ENCODE assay signal across 28 cellular contexts in the genomic region with DNA sequence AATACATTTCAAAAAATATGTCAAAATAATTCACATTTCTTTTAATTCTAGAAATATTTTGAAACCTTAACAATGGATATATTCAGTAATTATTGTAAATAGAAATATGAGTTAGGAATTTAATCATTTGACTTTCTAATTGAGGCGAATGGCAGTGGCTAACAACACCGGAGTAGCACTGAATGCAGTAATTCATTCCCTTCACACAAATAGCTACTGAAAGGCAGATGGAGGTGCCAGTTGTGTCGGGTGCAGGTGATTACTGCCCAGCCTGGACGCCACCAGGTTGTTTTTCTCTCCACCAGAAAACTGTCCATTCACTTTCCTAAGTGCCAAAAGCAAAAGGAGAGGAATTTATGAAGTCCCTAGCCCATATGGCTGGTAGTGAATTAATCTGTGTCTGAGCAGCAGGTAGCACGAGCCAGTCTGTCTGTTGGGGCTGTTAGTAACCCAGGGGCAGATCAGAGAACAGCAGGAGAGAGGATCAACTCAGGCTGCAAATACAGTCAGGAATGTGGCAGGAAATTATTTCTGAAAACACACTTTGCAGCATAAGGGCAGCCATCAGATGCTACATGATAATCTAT.
DNase-seq lines count a peak whose midpoint lies in the region; ATAC-seq and TF ChIP-seq lines count a peak whose summit lies in the region.
"Had no signal": no experiment of that assay in that cellular context is flagged by ENCODE, and none has a peak within 500 bp of the region (broad histone marks: within the 10 kb centered on the region; RNA-seq: fewer than 3 reads in every experiment).

No MANE protein-coding gene starts in this region.

- H3K9me3 Mint-ChIP-seq in WTC11 = no peaks in the 10 kb centered on the region
- H3K9me3 Mint-ChIP-seq: activated CD4-positive, alpha-beta T cell treated with anti-CD3 and anti-CD28 coated beads, Interleukin-2, amount 10 ng/mL, durations not matched to agents 24 days and 14 days; activated naive CD8-positive, alpha-beta T cell treated with anti-CD3 and anti-CD28 coated beads for 36 hours; CD4-positive, alpha-beta T cell; stimulated activated naive CD8-positive, alpha-beta T cell treated with anti-CD3 and anti-CD28 coated beads, Interleukin-15, Interleukin-2, amounts not matched to agents 100 ng/mL and 50 ng/mL, for 24 hours had no signal

- H3K36me3 ChIP-seq in neural cell (ENCODE audit: insufficient read depth, low read length) = no peaks in the 10 kb centered on the region
- H3K36me3 ChIP-seq: left lung, right atrium auricular region, thoracic aorta had no signal

- no peak overlapping the region for H2AFZ ChIP-seq in neural cell (ENCODE audit: low read depth, low read length)

- H3K27ac ChIP-seq in neural cell (ENCODE audit: low read length) = no peak overlapping the region
- H3K27ac ChIP-seq: left lung, right atrium auricular region, thoracic aorta had no signal

- no peaks in the 10 kb centered on the region for H3K79me2 ChIP-seq in neural cell (replicated peaks; ENCODE audit: insufficient read depth, low read length)

- H3K36me3 Mint-ChIP-seq in WTC11 = no peaks in the 10 kb centered on the region
- H3K36me3 Mint-ChIP-seq: activated naive CD8-positive, alpha-beta T cell treated with anti-CD3 and anti-CD28 coated beads for 36 hours had no signal

- no peaks in the 10 kb centered on the region for H3F3A ChIP-seq in neural cell (ENCODE audit: insufficient read depth, low read length, poor library complexity, severe bottlenecking)

- no peak overlapping the region for H3K4me3 Mint-ChIP-seq in WTC11
- H3K4me3 Mint-ChIP-seq: activated CD4-positive, alpha-beta T cell treated with anti-CD3 and anti-CD28 coated beads, Interleukin-2, amount 10 ng/mL, durations not matched to agents 24 days and 14 days; activated naive CD8-positive, alpha-beta T cell treated with anti-CD3 and anti-CD28 coated beads for 36 hours; CD4-positive, alpha-beta T cell; stimulated activated naive CD8-positive, alpha-beta T cell treated with anti-CD3 and anti-CD28 coated beads, Interleukin-15, Interleukin-2, amounts not matched to agents 100 ng/mL and 50 ng/mL, for 24 hours had no signal

- no peak overlapping the region for H3K9ac ChIP-seq in neural cell (ENCODE audit: low read length)

- no peaks in the 10 kb centered on the region for H3K9me2 ChIP-seq in neural cell (ENCODE audit: insufficient read depth, low read length)

- TF ChIP-seq RAD21 in neural cell (conservative IDR thresholded peaks at IDR 0.05) = no peak

- peak; percentile 21 for TF ChIP-seq EP300 in neural cell (conservative IDR thresholded peaks at IDR 0.05; ENCODE audit: poor library complexity, severe bottlenecking)

- CTCF ChIA-PET in WTC11 (lab: Charles Lee) = interaction anchor here (0.6 to 1.0 kb wide), 2 partner anchors 49 to 266 kb away, joined by 3 read pairs; no protein-coding TSS in a partner anchor

- TF ChIP-seq CTCF in WTC11 (IDR thresholded peaks at IDR 0.05) (no peak), neural cell (IDR thresholded peaks at IDR 0.05; ENCODE audit: poor library complexity, severe bottlenecking) (no peak)

- H3K9me3 ChIP-seq in neural cell (ENCODE audit: low read length) = no peaks in the 10 kb centered on the region
- H3K9me3 ChIP-seq: left lung, right atrium auricular region, thoracic aorta had no signal

- ATAC-seq in WTC11 = peak; percentile 99
- ATAC-seq: GM12878, left lung, Panc1 had no signal

- H3K27me3 Mint-ChIP-seq in WTC11 (ENCODE audit: low read depth) = no peaks in the 10 kb centered on the region
- H3K27me3 Mint-ChIP-seq: activated CD4-positive, alpha-beta T cell treated with anti-CD3 and anti-CD28 coated beads, Interleukin-2, amount 10 ng/mL, durations not matched to agents 24 days and 14 days; CD4-positive, alpha-beta T cell; stimulated activated naive CD8-positive, alpha-beta T cell treated with anti-CD3 and anti-CD28 coated beads, Interleukin-15, Interleukin-2, amounts not matched to agents 100 ng/mL and 50 ng/mL, for 24 hours had no signal

- H3K27ac Mint-ChIP-seq in WTC11 = no peak overlapping the region
- H3K27ac Mint-ChIP-seq: activated CD4-positive, alpha-beta T cell treated with anti-CD3 and anti-CD28 coated beads, Interleukin-2, amount 10 ng/mL, durations not matched to agents 24 days and 14 days; activated naive CD8-positive, alpha-beta T cell treated with anti-CD3 and anti-CD28 coated beads for 36 hours; CD4-positive, alpha-beta T cell; stimulated activated naive CD8-positive, alpha-beta T cell treated with anti-CD3 and anti-CD28 coated beads, Interleukin-15, Interleukin-2, amounts not matched to agents 100 ng/mL and 50 ng/mL, for 24 hours had no signal

- POLR2A ChIA-PET in WTC11 (lab: Charles Lee) = no interaction called here

- H3K27me3 ChIP-seq in neural cell (ENCODE audit: insufficient read depth, low read depth, low read length) = peaks cover under 1% of the 10 kb centered on the region
- H3K27me3 ChIP-seq: left lung, right atrium auricular region had no signal

- no peak overlapping the region for H3K4me3 ChIP-seq in neural cell (ENCODE audit: low read length)
- H3K4me3 ChIP-seq: GM12878, left lung, right atrium auricular region, thoracic aorta had no signal

- H3K4me2 ChIP-seq in neural cell (ENCODE audit: low read length) = no peak overlapping the region

- no peaks in the 10 kb centered on the region for H4K20me1 ChIP-seq in neural cell (ENCODE audit: insufficient read depth)

- peaks cover 7% of the 10 kb centered on the region for H3K4me1 Mint-ChIP-seq in WTC11
- H3K4me1 Mint-ChIP-seq: activated CD4-positive, alpha-beta T cell treated with anti-CD3 and anti-CD28 coated beads, Interleukin-2, amount 10 ng/mL, durations not matched to agents 24 days and 14 days; activated naive CD8-positive, alpha-beta T cell treated with anti-CD3 and anti-CD28 coated beads for 36 hours had no signal

- DNase-seq in DMS 273 (lab: John Stamatoyannopoulos, UW; ENCODE audit: unreplicated experiment) (peak; percentile 68), NCI-H446 treated with DMSO at 0.1 percent for 48 hours (lab: John Stamatoyannopoulos, UW) (peak; percentile 38), WTC11 (ENCODE audit: low spot score) (no peak), NCI-H187 treated with DMSO at 0.1 percent for 48 hours (lab: John Stamatoyannopoulos, UW) (no peak), NCI-H2081 (lab: John Stamatoyannopoulos, UW) (no peak)
- DNase-seq in stimulated activated CD4-positive, alpha-beta T cell treated with anti-CD3 and anti-CD28 coated beads, Interleukin-2, amount 100 ng/mL, for 48 hours = no peak
- DNase-seq: activated CD4-positive, alpha-beta T cell treated with anti-CD3 and anti-CD28 coated beads, Interleukin-2, amount 10 ng/mL, durations not matched to agents 24 days and 14 days; activated CD8-positive, alpha-beta memory T cell treated with anti-CD3 and anti-CD28 coated beads for 24 hours; activated effector memory CD4-positive, alpha-beta T cell treated with Interleukin-2 at 50 U/mL for 16 hours; activated naive CD8-positive, alpha-beta T cell treated with anti-CD3 and anti-CD28 coated beads for 36 hours; activated T-cell treated with anti-CD3 and anti-CD28 coated beads, Interleukin-2, amount 50 U/mL, for 1 hour; anterior cingulate cortex; CD4-positive, alpha-beta T cell; cortex of kidney; islet precursor cell; KG1; left lung; NCI-H1105 treated with DMSO at 0.1 percent for 48 hours; posterior cingulate gyrus; SHP77 treated with DMSO at 0.1 percent for 48 hours; stimulated activated CD4-positive, alpha-beta T cell treated with anti-CD3 and anti-CD28 coated beads, Interleukin-1b, Interleukin-23, amount 100 ng/mL, for 48 hours; T-helper 9 cell had no signal

TF ChIP-seq in WTC11, 78 proteins besides CTCF, POLR2A, EP300 and RAD21:
- no peak for TF ChIP-seq ZNF423 (CRISPR knock-in tag; IDR thresholded peaks at IDR 0.05)
- TF ChIP-seq ATF1 (CRISPR knock-in tag; IDR thresholded peaks at IDR 0.05) = no peak
- no peak for TF ChIP-seq ZNF416 (CRISPR knock-in tag; IDR thresholded peaks at IDR 0.05)
- TF ChIP-seq MYBL2 (CRISPR knock-in tag; IDR thresholded peaks at IDR 0.05) = no peak

TF ChIP-seq in neural cell, 6 proteins besides CTCF, POLR2A, EP300 and RAD21:
- TF ChIP-seq POLR2AphosphoS5 (IDR thresholded peaks at IDR 0.05) (peak; percentile 35), TAF1 (IDR thresholded peaks at IDR 0.05; ENCODE audit: low read depth) (no peak), MXI1 (conservative IDR thresholded peaks at IDR 0.05; ENCODE audit: poor library complexity, severe bottlenecking) (no peak)

Comparison
In these comparisons a context has a peak if more than half of its experiments do, and no peak if none do; other contexts are left out.
1. DNase-seq: peak in DMS 273 (single experiment) and NCI-H446 treated with DMSO at 0.1 percent for 48 hours (single experiment); none in WTC11 (single experiment), NCI-H187 treated with DMSO at 0.1 percent for 48 hours (single experiment), NCI-H2081 (0 of 2) and stimulated activated CD4-positive, alpha-beta T cell treated with anti-CD3 and anti-CD28 coated beads, Interleukin-2, amount 100 ng/mL, for 48 hours (0 of 2).